1 cellular context compared by ENCODE assay signal in genomic region chr20:17960927-17961599, GRCh38.
TF ChIP-seq lines count a peak whose summit lies in the region.

No MANE protein-coding gene starts in this region.

TF ChIP-seq in HepG2, 621 proteins besides CTCF, POLR2A, EP300 and RAD21 (continued from another document and continues in another):
- TF ChIP-seq AKNA (CRISPR knock-in tag; IDR thresholded peaks at IDR 0.05; ENCODE audit: borderline replicate concordance) = no peak
- no peak for TF ChIP-seq ZNF329 (CRISPR knock-in tag; IDR thresholded peaks at IDR 0.05; ENCODE audit: low read depth)
- TF ChIP-seq HIVEP1 (CRISPR knock-in tag; IDR thresholded peaks at IDR 0.05) = no peak
- no peak for TF ChIP-seq FOXJ3 (CRISPR knock-in tag; IDR thresholded peaks at IDR 0.05; ENCODE audit: borderline replicate concordance)
- no peak for TF ChIP-seq ATF4 (CRISPR knock-in tag; IDR thresholded peaks at IDR 0.05)
- TF ChIP-seq MEIS1 (CRISPR knock-in tag; IDR thresholded peaks at IDR 0.05; ENCODE audit: borderline replicate concordance) = no peak
- TF ChIP-seq SMARCC2 (IDR thresholded peaks at IDR 0.05) = no peak
- TF ChIP-seq ZFP37 (CRISPR knock-in tag; IDR thresholded peaks at IDR 0.05; ENCODE audit: borderline replicate concordance) = peak; percentile 79; the same call in 1 of the 2 replicates
- TF ChIP-seq ZNF777 (CRISPR knock-in tag; IDR thresholded peaks at IDR 0.05) = no peak
- no peak for TF ChIP-seq ZFP82 (CRISPR knock-in tag; IDR thresholded peaks at IDR 0.05; ENCODE audit: borderline replicate concordance)
- TF ChIP-seq RXRB (CRISPR knock-in tag; IDR thresholded peaks at IDR 0.05; ENCODE audit: borderline replicate concordance) = peak; percentile 88; the same call in 1 of the 2 replicates
- TF ChIP-seq ZNF567 (CRISPR knock-in tag; IDR thresholded peaks at IDR 0.05; ENCODE audit: borderline replicate concordance) = 0 out of 2 replicates have a peak, but pooled peaks have one; percentile 49
- no peak for TF ChIP-seq RFX1 (IDR thresholded peaks at IDR 0.05)
- TF ChIP-seq CBX2 (IDR thresholded peaks at IDR 0.05; ENCODE audit: low read depth, low read length) = no peak
- TF ChIP-seq CBX2 (CRISPR knock-in tag; IDR thresholded peaks at IDR 0.05; ENCODE audit: low read depth) = no peak
- peak; percentile 67; the same call in 1 of the 2 replicates for TF ChIP-seq PRDM15 (CRISPR knock-in tag; IDR thresholded peaks at IDR 0.05)
- no peak for TF ChIP-seq TIGD3 (CRISPR knock-in tag; IDR thresholded peaks at IDR 0.05; ENCODE audit: borderline replicate concordance)
- no peak for TF ChIP-seq IKZF4 (CRISPR knock-in tag; IDR thresholded peaks at IDR 0.05; ENCODE audit: borderline replicate concordance, low read depth, not compliant biosample characterization)
- no peak for TF ChIP-seq SETDB1 (CRISPR knock-in tag; IDR thresholded peaks at IDR 0.05; ENCODE audit: borderline replicate concordance)
- no peak for TF ChIP-seq SRY (CRISPR knock-in tag; IDR thresholded peaks at IDR 0.05)
- TF ChIP-seq ZNF292 (CRISPR knock-in tag; IDR thresholded peaks at IDR 0.05; ENCODE audit: borderline replicate concordance, low read depth) = peak; percentile 83; the same call in 1 of the 2 replicates
- TF ChIP-seq AGO2 (optimal IDR thresholded peaks at IDR 0.05; ENCODE audit: low read depth, low read length) = no peak
- no peak for TF ChIP-seq BCL3 (CRISPR knock-in tag; IDR thresholded peaks at IDR 0.05)
- TF ChIP-seq FLYWCH1 (CRISPR knock-in tag; IDR thresholded peaks at IDR 0.05) = no peak
- peak; percentile 87 for TF ChIP-seq NR2F2 (IDR thresholded peaks at IDR 0.05; ENCODE audit: borderline replicate concordance, low read depth)
- TF ChIP-seq MAFF (IDR thresholded peaks at IDR 0.05; ENCODE audit: low read depth, low read length) = no peak
- no peak for TF ChIP-seq GPN1 (CRISPR knock-in tag; IDR thresholded peaks at IDR 0.05; ENCODE audit: borderline replicate concordance)
- TF ChIP-seq GABPB1 (CRISPR knock-in tag; IDR thresholded peaks at IDR 0.05) = no peak
- no peak for TF ChIP-seq NONO (IDR thresholded peaks at IDR 0.05)
- peak; percentile 14; the same call in 1 of the 2 replicates for TF ChIP-seq NONO (CRISPR knock-in tag; conservative IDR thresholded peaks at IDR 0.05)
- peak; percentile 64; the same call in 1 of the 2 replicates for TF ChIP-seq HOXA5 (CRISPR knock-in tag; IDR thresholded peaks at IDR 0.05)
- TF ChIP-seq ZNF749 (CRISPR knock-in tag; IDR thresholded peaks at IDR 0.05; ENCODE audit: borderline replicate concordance) = 0 out of 2 replicates have a peak, but pooled peaks have one; percentile 49
- TF ChIP-seq MAZ (IDR thresholded peaks at IDR 0.05; ENCODE audit: borderline replicate concordance, low read depth, low read length) = no peak
- TF ChIP-seq MAZ (CRISPR knock-in tag; IDR thresholded peaks at IDR 0.05; ENCODE audit: low read depth) = no peak
- TF ChIP-seq ZFP36L1 (CRISPR knock-in tag; IDR thresholded peaks at IDR 0.05) = 0 out of 2 replicates have a peak, but pooled peaks have one; percentile 39
- TF ChIP-seq ZNF235 (CRISPR knock-in tag; IDR thresholded peaks at IDR 0.05; ENCODE audit: borderline replicate concordance) = no peak
- TF ChIP-seq ZFP41 (CRISPR knock-in tag; IDR thresholded peaks at IDR 0.05; ENCODE audit: borderline replicate concordance) = no peak
- no peak for TF ChIP-seq TERF1 (CRISPR knock-in tag; IDR thresholded peaks at IDR 0.05)
- TF ChIP-seq KDM4B (CRISPR knock-in tag; IDR thresholded peaks at IDR 0.05) = no peak
- TF ChIP-seq ZNF878 (CRISPR knock-in tag; IDR thresholded peaks at IDR 0.05) = no peak
- TF ChIP-seq CEBPG (CRISPR knock-in tag; IDR thresholded peaks at IDR 0.05) = peak; percentile 67
- peak; percentile 52; the same call in 1 of the 2 replicates for TF ChIP-seq MYPOP (CRISPR knock-in tag; IDR thresholded peaks at IDR 0.05)
- no peak for TF ChIP-seq TRIM22 (IDR thresholded peaks at IDR 0.05)
- no peak for TF ChIP-seq ZFP36 (IDR thresholded peaks at IDR 0.05; ENCODE audit: borderline replicate concordance, low read depth, low read length, partially characterized antibody)
- no peak for TF ChIP-seq ATRX (CRISPR knock-in tag; IDR thresholded peaks at IDR 0.05; ENCODE audit: borderline replicate concordance)
- no peak for TF ChIP-seq GPBP1L1 (CRISPR knock-in tag; IDR thresholded peaks at IDR 0.05)
- TF ChIP-seq TBX3 (IDR thresholded peaks at IDR 0.05; ENCODE audit: borderline replicate concordance) = no peak
- no peak for TF ChIP-seq ZNF660 (CRISPR knock-in tag; IDR thresholded peaks at IDR 0.05; ENCODE audit: borderline replicate concordance, low read depth)
- TF ChIP-seq REPIN1 (CRISPR knock-in tag; IDR thresholded peaks at IDR 0.05; ENCODE audit: borderline replicate concordance, low read depth) = no peak; the same call in none of the 2 replicates
- TF ChIP-seq POLR2G (IDR thresholded peaks at IDR 0.05; ENCODE audit: low read depth, low read length) = peak; percentile 79
- TF ChIP-seq ZNF83 (CRISPR knock-in tag; IDR thresholded peaks at IDR 0.05; ENCODE audit: borderline replicate concordance) = no peak
